ENCODE assay signal across 25 cellular contexts in the genomic region with DNA sequence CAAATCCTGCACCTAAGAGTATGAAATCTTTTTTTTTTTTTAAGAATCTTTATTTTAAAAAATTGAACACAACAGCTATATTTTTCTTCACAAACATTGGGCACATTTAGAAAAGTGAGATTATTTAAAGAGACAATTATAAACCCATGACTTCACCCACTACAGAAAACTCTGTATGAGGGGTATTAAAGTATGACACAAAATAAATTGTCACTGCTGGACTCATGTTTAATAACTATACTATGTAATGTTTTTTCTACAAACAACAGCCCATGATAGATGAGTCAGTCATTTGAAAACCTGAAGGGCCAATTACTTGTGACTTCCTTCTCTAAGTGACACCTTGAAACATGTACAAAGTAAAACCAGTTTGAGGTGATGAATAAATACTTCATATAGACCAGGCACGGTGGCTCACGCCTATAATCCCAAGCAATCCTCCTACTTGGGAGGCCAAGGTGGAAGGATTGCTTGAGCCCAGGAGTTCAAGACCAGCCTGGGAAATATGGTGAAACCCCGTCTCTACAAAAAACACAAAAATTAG.
"Had no signal": no experiment of that assay in that cellular context is flagged by ENCODE, and none has a peak within 500 bp of the region (broad histone marks: within the 10 kb centered on the region; RNA-seq: fewer than 3 reads in every experiment).

No MANE protein-coding gene starts in this region.

- H3K27ac ChIP-seq: colonic mucosa, KMS-11, SJSA1 had no signal

- H3K4me3 Mint-ChIP-seq: activated CD4-positive, alpha-beta memory T cell treated with anti-CD3 and anti-CD28 coated beads for 36 hours; activated naive CD8-positive, alpha-beta T cell; activated T-helper 1 cell treated with anti-CD3 and anti-CD28 coated beads, Interleukin-12 subunit alpha, Interleukin-12 subunit beta, Interleukin-2, Interleukin-4 antibody, amounts not matched to agents 30 ng/mL and 10 ng/mL and 1 ng/mL, durations not matched to agents 14 hours and 24 hours and 36 hours; brain; T-helper 1 cell treated with Interleukin-12 subunit alpha and Interleukin-12 subunit beta and Interleukin-4 antibody, amounts not matched to agents 30 μg/mL and 1 μg/mL, for 36 hours; WTC11 had no signal

- H3K27me3 Mint-ChIP-seq: activated CD4-positive, alpha-beta memory T cell treated with anti-CD3 and anti-CD28 coated beads for 36 hours; activated naive CD8-positive, alpha-beta T cell; brain had no signal

- H3K27ac Mint-ChIP-seq: activated CD4-positive, alpha-beta memory T cell treated with anti-CD3 and anti-CD28 coated beads for 36 hours; activated naive CD8-positive, alpha-beta T cell; activated T-helper 1 cell treated with anti-CD3 and anti-CD28 coated beads, Interleukin-12 subunit alpha, Interleukin-12 subunit beta, Interleukin-2, Interleukin-4 antibody, amounts not matched to agents 30 ng/mL and 10 ng/mL and 1 ng/mL, durations not matched to agents 14 hours and 24 hours and 36 hours; T-helper 1 cell treated with Interleukin-12 subunit alpha and Interleukin-12 subunit beta and Interleukin-4 antibody, amounts not matched to agents 30 μg/mL and 1 μg/mL, for 36 hours; WTC11 had no signal

- H3K27me3 ChIP-seq: colonic mucosa, SJSA1 had no signal

- DNase-seq: activated CD4-positive, alpha-beta memory T cell treated with anti-CD3 and anti-CD28 coated beads for 36 hours; activated CD4-positive, alpha-beta T cell treated with anti-CD3 and anti-CD28 coated beads for 48 hours; activated CD4-positive, CD25-positive, alpha-beta regulatory T cell treated with anti-CD3 and anti-CD28 coated beads, Interleukin-2, amount 50 U/mL, for 72 hours; activated CD8-positive, alpha-beta memory T cell treated with anti-CD3 and anti-CD28 coated beads for 24 hours; activated effector memory CD4-positive, alpha-beta T cell treated with Interleukin-2 at 50 U/mL for 16 hours; activated naive CD4-positive, alpha-beta T cell treated with Interleukin-2 at 50 U/mL for 16 hours; amygdala; colonic mucosa; MM.1S; NCI-H1105; NCI-H1436; NCI-H1694 treated with DMSO at 0.1 percent for 48 hours; NCI-H2029 treated with DMSO at 0.1 percent for 48 hours; NCI-H446; NCI-H524; PC-3; SHP77; SW 1271 had no signal

- H3K9me3 Mint-ChIP-seq: activated CD4-positive, alpha-beta memory T cell treated with anti-CD3 and anti-CD28 coated beads for 36 hours; activated T-helper 1 cell treated with anti-CD3 and anti-CD28 coated beads, Interleukin-12 subunit alpha, Interleukin-12 subunit beta, Interleukin-2, Interleukin-4 antibody, amounts not matched to agents 30 ng/mL and 10 ng/mL and 1 ng/mL, durations not matched to agents 14 hours and 24 hours and 36 hours had no signal

- H3K4me1 ChIP-seq: colonic mucosa, SJSA1 had no signal

- H3K4me3 ChIP-seq: colonic mucosa, SJSA1 had no signal

- H3K4me1 Mint-ChIP-seq: brain, WTC11 had no signal

- H3K9me3 ChIP-seq: colonic mucosa, SJSA1 had no signal
